ENCODE assay signal across 12 cellular contexts in the genomic region with DNA sequence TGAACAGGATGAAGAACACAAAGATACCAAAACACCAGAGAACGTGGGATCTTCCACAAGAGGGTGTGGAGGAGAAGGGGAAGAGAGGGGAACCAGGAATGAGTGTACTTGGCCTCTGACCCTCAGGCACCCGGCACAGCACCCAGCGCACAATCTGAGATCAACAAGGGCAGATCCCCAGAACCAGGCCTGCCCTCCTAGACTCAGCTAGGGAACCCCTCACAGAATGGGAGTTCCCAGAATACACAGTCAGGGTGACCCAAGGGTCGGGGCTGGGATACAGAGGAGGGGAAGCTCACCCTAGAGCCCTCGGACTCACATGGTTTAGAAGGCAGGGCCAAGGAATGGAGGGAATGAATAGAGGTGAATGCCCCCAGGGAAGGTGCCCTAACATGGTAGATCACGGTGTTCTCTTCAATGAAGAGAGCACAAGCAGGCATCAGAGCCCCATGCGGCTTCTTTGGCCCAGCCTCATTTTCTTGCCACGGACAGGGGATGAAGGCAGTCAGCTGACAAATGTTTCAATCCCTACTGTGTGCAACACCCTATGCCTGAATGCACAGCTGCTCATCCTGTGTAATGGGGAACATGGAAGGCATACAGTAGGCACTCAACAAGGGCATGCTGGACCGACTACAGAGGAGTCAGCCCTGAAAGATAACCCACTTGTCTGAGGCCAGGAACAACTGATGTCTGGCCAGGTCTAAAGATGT. TPM values are rescaled to one million over a fixed set of nuclear protein-coding genes. Genes with fewer than 3 reads are reported as not detected.
DNase-seq lines count a peak whose midpoint lies in the region; ATAC-seq, FAIRE-seq and TF ChIP-seq lines count a peak whose summit lies in the region.
"Had no signal": no experiment of that assay in that cellular context is flagged by ENCODE, and none has a peak within 500 bp of the region (broad histone marks: within the 10 kb centered on the region; RNA-seq: fewer than 3 reads in every experiment).

No MANE protein-coding gene starts in this region.

- H3K27me3 ChIP-seq in OCI-LY3 (ENCODE audit: low read depth, low read length) (no peaks in the 10 kb centered on the region), gastroesophageal sphincter (no peaks in the 10 kb centered on the region)

- H3K9me3 Mint-ChIP-seq in stimulated activated naive B cell treated with anti-CD40 and anti-IgM and Interleukin-4, amounts not matched to agents 10 μg/mL and 1 μg/mL and 100 μg/mL, for 72 hours, result no peaks in the 10 kb centered on the region

- H3K4me3 ChIP-seq in OCI-LY3 (ENCODE audit: low read length) (no peak overlapping the region), gastroesophageal sphincter (no peak overlapping the region)

- peaks cover 63 to 69% of the 10 kb centered on the region in 2 donors for H3K36me3 Mint-ChIP-seq in stimulated activated naive B cell treated with anti-CD40 and anti-IgM and Interleukin-4, amounts not matched to agents 10 μg/mL and 1 μg/mL and 100 μg/mL, for 72 hours

- no peaks in the 10 kb centered on the region for H3K9me3 ChIP-seq in OCI-LY3 (ENCODE audit: insufficient read depth, low read length)
- no peaks in the 10 kb centered on the region for H3K9me3 ChIP-seq in gastroesophageal sphincter

- H3K36me3 ChIP-seq in OCI-LY3 (replicated peaks; ENCODE audit: low read depth, low read length) (peaks cover 89% of the 10 kb centered on the region), gastroesophageal sphincter (peaks cover 0 to 10% of the 10 kb centered on the region in 2 donors)

- DNase-seq in GM12891 (ENCODE audit: insufficient read length, low spot score), result no peak
- DNase-seq in stimulated activated naive B cell treated with anti-CD40 and anti-IgM and Interleukin-4, amounts not matched to agents 10 μg/mL and 1 μg/mL and 100 μg/mL, for 72 hours, result no peak
- DNase-seq in dermis blood vessel endothelial cell, result no peak
- DNase-seq in DMS153 treated with DMSO at 0.1 percent for 48 hours (lab: John Stamatoyannopoulos, UW; ENCODE audit: unreplicated experiment), result no peak
- DNase-seq in OCI-M1 (lab: John Stamatoyannopoulos, UW), result no peak
- DNase-seq: DMS153; left cardiac atrium; NCI-H2081 treated with DMSO at 0.1 percent for 48 hours; stimulated activated CD4-positive, alpha-beta T cell treated with anti-CD3 and anti-CD28 coated beads, Interleukin-4, amount 100 ng/mL, for 4 hours had no signal

- H3K4me3 Mint-ChIP-seq in stimulated activated naive B cell treated with anti-CD40 and anti-IgM and Interleukin-4, amounts not matched to agents 10 μg/mL and 1 μg/mL and 100 μg/mL, for 72 hours, result peak overlapping the region; percentile 52 to 74

- peaks cover 45% of the 10 kb centered on the region for H4K20me1 ChIP-seq in OCI-LY3 (ENCODE audit: insufficient read depth, low read length)

- TF ChIP-seq CTCF in OCI-LY3 (IDR thresholded peaks at IDR 0.05; ENCODE audit: low read depth, low read length) (no peak), gastroesophageal sphincter (IDR thresholded peaks at IDR 0.05) (no peak)

- H3K4me2 ChIP-seq in OCI-LY3 (ENCODE audit: low read length), result peak overlapping the region; percentile 93

- FAIRE-seq in GM12891 (lab: Jason Lieb, UNC), result peak; percentile 92
- FAIRE-seq: frontal cortex had no signal

- H3K9ac ChIP-seq in OCI-LY3 (ENCODE audit: low read length), result peak overlapping the region; percentile 67

- WGBS in gastroesophageal sphincter (ENCODE audit: low coverage in 1 of 2), 2 donors, result 69 to 70% methylated on average over 5 to 6 of the region's 9 CpGs

- peak overlapping the region; percentile 100 for H3K27ac Mint-ChIP-seq in stimulated activated naive B cell treated with anti-CD40 and anti-IgM and Interleukin-4, amounts not matched to agents 10 μg/mL and 1 μg/mL and 100 μg/mL, for 72 hours

- no peak for ATAC-seq in gastroesophageal sphincter
- ATAC-seq in stimulated activated naive B cell treated with anti-CD40 and anti-IgM and Interleukin-4, amounts not matched to agents 10 μg/mL and 1 μg/mL and 100 μg/mL, for 72 hours (replicated peaks), result no peak
- ATAC-seq: left cardiac atrium had no signal

- peak overlapping the region; percentile 99 for H3K27ac ChIP-seq in OCI-LY3 (ENCODE audit: low read length)
- H3K27ac ChIP-seq in gastroesophageal sphincter, result peak overlapping the region in 3 of 4 donors; percentile 7 to 93 (median 91)

- no peak overlapping the region for H2AFZ ChIP-seq in OCI-LY3 (ENCODE audit: low read depth, low read length)

- TF ChIP-seq POLR2A in GM12891 (IDR thresholded peaks at IDR 0.05; ENCODE audit: low read depth, low read length) (no peak), gastroesophageal sphincter (IDR thresholded peaks at IDR 0.05) (no peak)

- no peak for TF ChIP-seq EP300 in gastroesophageal sphincter (IDR thresholded peaks at IDR 0.05)

- H3K27me3 Mint-ChIP-seq in stimulated activated naive B cell treated with anti-CD40 and anti-IgM and Interleukin-4, amounts not matched to agents 10 μg/mL and 1 μg/mL and 100 μg/mL, for 72 hours, result no peaks in the 10 kb centered on the region

- H3K4me1 ChIP-seq in OCI-LY3 (ENCODE audit: low read length) (peaks cover 72% of the 10 kb centered on the region), gastroesophageal sphincter (peaks cover 25 to 100% (median 63%) of the 10 kb centered on the region in 3 donors)

- peaks cover 84% of the 10 kb centered on the region for H3K79me2 ChIP-seq in OCI-LY3 (ENCODE audit: low read length)

- peaks cover 68 to 92% of the 10 kb centered on the region in 2 donors for H3K4me1 Mint-ChIP-seq in stimulated activated naive B cell treated with anti-CD40 and anti-IgM and Interleukin-4, amounts not matched to agents 10 μg/mL and 1 μg/mL and 100 μg/mL, for 72 hours

TF ChIP-seq in GM12891, 5 proteins besides CTCF, POLR2A, EP300 and RAD21:
- no peak for TF ChIP-seq TAF1 (IDR thresholded peaks at IDR 0.05; ENCODE audit: low read depth, low read length)
- no peak for TF ChIP-seq PAX5 (IDR thresholded peaks at IDR 0.05; ENCODE audit: insufficient read depth, low read length, severe bottlenecking)
- TF ChIP-seq POU2F2 (IDR thresholded peaks at IDR 0.05; ENCODE audit: low read depth, low read length), result no peak
- TF ChIP-seq SPI1 (IDR thresholded peaks at IDR 0.05; ENCODE audit: low read depth, low read length), result no peak
- TF ChIP-seq POLR2AphosphoS5 (IDR thresholded peaks at IDR 0.05; ENCODE audit: low read depth, low read length), result 0 out of 2 replicates have a peak, but pooled peaks have one; percentile 14

RNA-seq across cellular contexts. Expression of a gene that starts 13.1 kb away (rescaled TPM):
- 17.7 TPM for polyA plus RNA-seq in GM12891 (2012; ENCODE audit: low read depth, missing spikeins)
- total RNA-seq in gastroesophageal sphincter, result 1 to 10 TPM; 4.7 to 7.5 (median 6.0) TPM
- total RNA-seq in dermis blood vessel endothelial cell, result 9.4 and 18.4 TPM in 2 replicates

RNA-seq across cellular contexts. Expression of a gene that starts 56.6 kb away (rescaled TPM):
- polyA plus RNA-seq in GM12891 (2012; ENCODE audit: low read depth, missing spikeins), result 340 TPM
- total RNA-seq in gastroesophageal sphincter (100 to 1,000 TPM; 290 to 425 (median 324) TPM), dermis blood vessel endothelial cell (236 and 391 TPM in 2 replicates)
